In the genomic region with DNA sequence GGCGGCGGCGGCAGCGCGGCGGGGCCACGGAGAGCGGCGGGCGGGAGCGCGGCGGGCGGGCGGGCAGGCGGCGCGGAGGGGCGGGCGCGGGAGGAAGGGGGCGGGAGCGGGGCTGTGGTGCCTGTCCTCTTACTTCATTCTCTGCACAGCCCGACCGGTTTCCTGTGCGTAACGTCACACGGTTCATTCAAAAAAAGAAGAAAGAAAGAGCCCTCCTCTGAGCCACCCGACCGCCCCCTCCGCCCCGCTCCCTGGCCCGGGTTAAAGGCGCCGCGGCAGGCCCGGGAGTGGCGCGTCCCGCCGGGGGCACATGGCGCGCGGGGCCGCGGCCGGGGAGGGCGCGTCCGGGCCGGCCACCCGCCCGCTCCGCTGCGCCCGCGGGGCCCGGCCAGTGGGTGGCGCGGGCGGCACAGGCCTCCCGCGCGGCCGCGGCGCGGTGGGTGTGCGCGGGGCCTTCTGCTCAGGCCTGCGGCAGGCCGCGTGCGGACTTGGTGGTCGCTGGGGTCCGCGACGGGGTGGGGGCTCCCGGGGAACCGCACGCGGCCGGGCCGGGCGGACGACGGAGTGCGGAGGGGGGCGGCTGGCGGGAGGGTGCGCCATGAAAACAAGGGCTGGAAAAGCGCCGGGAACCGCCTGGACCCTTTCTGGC, we compare ENCODE assay signal across 8 cellular contexts. TPM values are rescaled to one million over a fixed set of nuclear protein-coding genes. Genes with fewer than 3 reads are reported as not detected.
DNase-seq lines count a peak whose midpoint lies in the region; ATAC-seq and TF ChIP-seq lines count a peak whose summit lies in the region.

No MANE protein-coding gene starts in this region.

- peak overlapping the region; percentile 70 for H3K4me3 ChIP-seq in AG04450 (ENCODE audit: low read depth, low read length)

- ATAC-seq in GM18870 (IDR thresholded peaks at IDR 0.05; ENCODE audit: unreplicated experiment) (peak; percentile 48), HG03108 (IDR thresholded peaks at IDR 0.05; ENCODE audit: unreplicated experiment) (peak; percentile 39)

- no peaks in the 10 kb centered on the region for H3K9me3 ChIP-seq in AG04450 (ENCODE audit: control insufficient read depth, insufficient read depth, low read length)

- POLR2A ChIA-PET in AG04450 (lab: Yijun Ruan, JAX), result interaction anchor here (0.7 to 1.1 kb wide), 2 partner anchors 102 to 1222 kb away, joined by 3 read pairs; a partner anchor contains a TSS

- peak overlapping the region; percentile 68 for H3K4me3 Mint-ChIP-seq in chondrocyte (ENCODE audit: unreplicated experiment)

- DNase-seq in AG04450 (ENCODE audit: low read depth, low spot score) (peak; percentile 41), NCI-H226 (peak; percentile 48), chondrocyte (ENCODE audit: low spot score) (no peak)
- DNase-seq in activated CD4-positive, alpha-beta T cell treated with anti-CD3 and anti-CD28 coated beads for 1 hour, result peak; percentile 79
- DNase-seq in stimulated activated CD4-positive, alpha-beta T cell treated with anti-CD3 and anti-CD28 coated beads, Interleukin-1b, Interleukin-23, amount 100 ng/mL, for 48 hours, result peak; percentile 83

- no peak overlapping the region for H3K27ac Mint-ChIP-seq in chondrocyte (ENCODE audit: unreplicated experiment)

- no peaks in the 10 kb centered on the region for H3K27me3 Mint-ChIP-seq in chondrocyte (ENCODE audit: low read depth)

- H3K9me3 Mint-ChIP-seq in chondrocyte (ENCODE audit: low read depth), result no peaks in the 10 kb centered on the region

- H3K27ac ChIP-seq in AG04450 (ENCODE audit: low read depth, low read length), result no peak overlapping the region
- peak overlapping the region; percentile 71 for H3K27ac ChIP-seq in layer of hippocampus (ENCODE audit: low read depth, low read length)

- no peaks in the 10 kb centered on the region for H3K36me3 Mint-ChIP-seq in chondrocyte (ENCODE audit: low read depth)

- peaks cover 44% of the 10 kb centered on the region for H3K4me1 Mint-ChIP-seq in chondrocyte (ENCODE audit: low read depth)

- CTCF ChIA-PET in AG04450 (lab: Charles Lee), result interaction anchor here (1.3 to 7.4 kb wide), 4 partner anchors 119 to 304 kb away, joined by 3 to 148 read pairs (median 12); no protein-coding TSS in a partner anchor

- H3K27me3 ChIP-seq in AG04450 (ENCODE audit: control insufficient read depth, insufficient read depth, low read length) (peaks cover 19% of the 10 kb centered on the region), layer of hippocampus (ENCODE audit: control insufficient read depth, insufficient read depth, low read length) (no peaks in the 10 kb centered on the region)

- TF ChIP-seq CTCF in AG04450 (IDR thresholded peaks at IDR 0.05; ENCODE audit: low read depth, low read length) (no peak), chondrocyte (IDR thresholded peaks at IDR 0.05) (peak; percentile 45)

RNA-seq across cellular contexts. Expression of a gene that starts 0.6 kb away (rescaled TPM):
- 0.27 and 0.35 TPM in 2 replicates for polyA plus RNA-seq in AG04450 (2011; rRNA removed)
- polyA minus RNA-seq in AG04450 (2011; rRNA and poly(A)+ RNA removed), result 0.51 and 0.61 TPM in 2 replicates
- total RNA-seq in chondrocyte, result 4.2 to 8.6 TPM (median 8.4 TPM) in 3 replicates

RNA-seq across cellular contexts. Expression of a gene that starts 46.8 kb away (rescaled TPM):
- 34.0 and 39.9 TPM in 2 replicates for polyA plus RNA-seq in AG04450 (2011; rRNA removed)
- polyA minus RNA-seq in AG04450 (2011; rRNA and poly(A)+ RNA removed), result 34.8 and 44.6 TPM in 2 replicates
- total RNA-seq in chondrocyte, result 64.2 to 73.9 TPM (median 69.8 TPM) in 3 replicates
